ENCODE assay signal across 15 cellular contexts in the genomic region with DNA sequence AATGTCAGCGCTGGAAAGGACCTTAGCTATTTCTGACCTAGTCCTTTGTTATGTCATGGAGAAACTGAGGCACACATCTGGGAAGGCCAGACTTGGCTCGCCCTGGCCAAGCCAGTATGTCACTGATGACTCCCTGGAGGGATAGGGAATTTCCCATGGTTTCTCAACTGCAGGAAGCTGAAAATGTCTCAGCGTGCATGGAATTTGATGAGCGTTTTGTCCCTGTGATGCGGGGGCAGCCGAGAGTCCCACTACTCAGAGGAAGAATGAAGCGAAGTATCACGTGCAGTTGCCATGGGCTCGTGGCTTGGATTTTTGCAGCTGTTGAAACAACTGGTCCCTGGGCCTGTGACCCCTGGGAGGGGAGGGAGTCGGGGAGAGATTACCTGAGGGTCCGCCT. TPM values are rescaled to one million over a fixed set of nuclear protein-coding genes. Genes with fewer than 3 reads are reported as not detected.
A peak's percentile ranks its signal among the peaks of the same experiment; 100 is the strongest.
DNase-seq lines count a peak whose midpoint lies in the region; ATAC-seq and TF ChIP-seq lines count a peak whose summit lies in the region.
"Had no signal": no experiment of that assay in that cellular context is flagged by ENCODE, and none has a peak within 500 bp of the region (broad histone marks: within the 10 kb centered on the region; RNA-seq: fewer than 3 reads in every experiment).

No MANE protein-coding gene starts in this region.

- H3K4me1 ChIP-seq in SK-N-SH (ENCODE audit: control insufficient read depth in 1 of 2, insufficient read depth in 2 of 2, low read depth in 1 of 2, low read length in 1 of 2) = peaks cover 0 to 3% of the 10 kb centered on the region in 2 experiments; a peak in 1 of 4 replicates
- peaks cover 9% of the 10 kb centered on the region for H3K4me1 ChIP-seq in foreskin keratinocyte
- H3K4me1 ChIP-seq in transverse colon = no peaks in the 10 kb centered on the region

- H3K79me2 ChIP-seq in SK-N-SH (ENCODE audit: insufficient read depth) = peaks cover 17% of the 10 kb centered on the region

- DNase-seq in SK-N-SH (peak; percentile 21), amniotic stem cell (lab: John Stamatoyannopoulos, UW) (peak; percentile 7), foreskin keratinocyte (peak; percentile 42 to 71), stromal cell of bone marrow (ENCODE audit: low read depth) (peak; percentile 54), transverse colon (no peak)
- no peak for DNase-seq in activated CD8-positive, alpha-beta memory T cell treated with anti-CD3 and anti-CD28 coated beads, Interleukin-2, amount 50 U/mL, for 4 hours
- DNase-seq: 8988T; activated naive CD8-positive, alpha-beta T cell treated with anti-CD3 and anti-CD28 coated beads for 36 hours; left colon; MG63; NK-92 treated with Interleukin-12 subunit alpha and Interleukin-12 subunit beta, amount 100 ng/mL, for 24 hours had no signal

- H3K9me2 ChIP-seq in SK-N-SH = no peaks in the 10 kb centered on the region

- 61% methylated on average over 11 of the region's 11 CpGs for WGBS in SK-N-SH (ENCODE audit: low lambda C conversion rate)
- WGBS in transverse colon (ENCODE audit: low coverage in 1 of 2), 2 donors = 68 to 100% methylated on average over 2 to 11 of the region's 11 CpGs

- H3K27me3 ChIP-seq in SK-N-SH (ENCODE audit: insufficient read depth) = no peaks in the 10 kb centered on the region
- no peaks in the 10 kb centered on the region for H3K27me3 ChIP-seq in foreskin keratinocyte
- no peaks in the 10 kb centered on the region for H3K27me3 ChIP-seq in transverse colon
- H3K27me3 ChIP-seq: MG63 had no signal

- no peak for TF ChIP-seq RAD21 in SK-N-SH (IDR thresholded peaks at IDR 0.05; ENCODE audit: low read length)

- no peak overlapping the region for H2AFZ ChIP-seq in SK-N-SH (ENCODE audit: low read depth)

- no peak for TF ChIP-seq EP300 in SK-N-SH (IDR thresholded peaks at IDR 0.05; ENCODE audit: borderline replicate concordance in 1 of 2, low read depth in 1 of 2, low read length in 1 of 2)
- no peak for TF ChIP-seq EP300 in transverse colon (IDR thresholded peaks at IDR 0.05; ENCODE audit: low read depth)

- no peaks in the 10 kb centered on the region; the same call in 1 of the 2 replicates for H4K20me1 ChIP-seq in SK-N-SH (ENCODE audit: insufficient read depth)

- in situ Hi-C loops in transverse colon (cut with MboI; ENCODE audit: low pct_ligation_motif_present in 1 of 4, low pct_unique_long_range_greater_than_20kb in 1 of 4, low sequenced_read_pairs in 3 of 4) = no loop called here

- intact Hi-C loops in transverse colon (cut with DNase I; ENCODE audit: low total_unique reads) = no loop called here

- ATAC-seq in SK-N-SH treated with all-trans-retinoic acid at 6 μM for 48 hours (no peak; the same call in 2 of the 3 replicates), foreskin keratinocyte (peak; percentile 55), HG03442 (IDR thresholded peaks at IDR 0.05; ENCODE audit: unreplicated experiment) (no peak)
- ATAC-seq: left colon; naive thymus-derived CD8-positive, alpha-beta T cell had no signal

- H3K9ac ChIP-seq in SK-N-SH = no peak overlapping the region

- H3F3A ChIP-seq in SK-N-SH (replicated peaks; ENCODE audit: insufficient read depth) = no peaks in the 10 kb centered on the region

- TF ChIP-seq CTCF in SK-N-SH (IDR thresholded peaks at IDR 0.05) (no peak), foreskin keratinocyte (conservative IDR thresholded peaks at IDR 0.05) (no peak), transverse colon (IDR thresholded peaks at IDR 0.05) (no peak)

- TF ChIP-seq POLR2A in transverse colon (IDR thresholded peaks at IDR 0.05) = no peak

- no peak overlapping the region for H3K4me3 ChIP-seq in SK-N-SH (ENCODE audit: low read depth in 2 of 2, low read length in 1 of 2)
- no peak overlapping the region for H3K4me3 ChIP-seq in transverse colon
- H3K4me3 ChIP-seq: MG63, thoracic aorta had no signal

- POLR2A ChIA-PET in SK-N-SH (lab: Yijun Ruan, JAX) = interaction anchor here (0.6 kb wide), 1 partner anchor 1502 kb away, joined by 3 read pairs; no protein-coding TSS in a partner anchor

- CTCF ChIA-PET in SK-N-SH (lab: Yijun Ruan, JAX) = interaction anchor here (0.7 to 1.2 kb wide), 3 partner anchors 68 to 128 kb away, joined by 3 to 4 read pairs (median 3); no protein-coding TSS in a partner anchor

- no peak overlapping the region for H3K4me2 ChIP-seq in SK-N-SH

- H3K9me3 ChIP-seq in SK-N-SH (no peaks in the 10 kb centered on the region), transverse colon (no peaks in the 10 kb centered on the region)
- H3K9me3 ChIP-seq: MG63, thoracic aorta had no signal

- H3K27ac ChIP-seq in SK-N-SH (ENCODE audit: low read depth in 2 of 2, low read length in 1 of 2) (0 out of 4 replicates have a peak overlapping the region, but pooled peaks of 1 of the 2 experiments have one; percentile 10), foreskin keratinocyte (peak overlapping the region; percentile 45), transverse colon (no peak overlapping the region)
- H3K27ac ChIP-seq: thoracic aorta had no signal

- H3K36me3 ChIP-seq in SK-N-SH (replicated peaks in 1 of 2; ENCODE audit: control insufficient read depth in 1 of 2, insufficient read depth in 2 of 2, low read length in 1 of 2) = peaks cover 0 to 4% of the 10 kb centered on the region in 2 experiments
- peaks cover 0 to 8% (median 0%) of the 10 kb centered on the region in 4 donors for H3K36me3 ChIP-seq in transverse colon
- H3K36me3 ChIP-seq: MG63, thoracic aorta had no signal

TF ChIP-seq in SK-N-SH, 30 proteins besides CTCF, POLR2A, EP300 and RAD21 (continues in another document):
- TF ChIP-seq FOSL2 (IDR thresholded peaks at IDR 0.05; ENCODE audit: borderline replicate concordance, low read depth) (no peak), GATA2 (CRISPR knock-in tag; IDR thresholded peaks at IDR 0.05) (no peak), TAF1 (IDR thresholded peaks at IDR 0.05; ENCODE audit: borderline replicate concordance, low read depth, low read length) (no peak), SIN3A (IDR thresholded peaks at IDR 0.05; ENCODE audit: borderline replicate concordance, low read depth, low read length) (no peak), USF1 (IDR thresholded peaks at IDR 0.05; ENCODE audit: borderline replicate concordance, low read depth) (no peak), FOXJ3 (CRISPR knock-in tag; IDR thresholded peaks at IDR 0.05) (no peak), FOXM1 (IDR thresholded peaks at IDR 0.05; ENCODE audit: low read depth) (no peak), RCOR1 (IDR thresholded peaks at IDR 0.05; ENCODE audit: low read length) (no peak), POLR2AphosphoS5 (IDR thresholded peaks at IDR 0.05; ENCODE audit: low read depth, low read length) (no peak), NRF1 (IDR thresholded peaks at IDR 0.05; ENCODE audit: low read depth, low read length) (no peak), RXRA (IDR thresholded peaks at IDR 0.05; ENCODE audit: borderline replicate concordance, low read depth) (no peak)

TF ChIP-seq in SK-N-SH treated with all-trans-retinoic acid at 6 μM for 48 hours, 23 proteins besides CTCF, POLR2A, EP300 and RAD21 (continues in another document):
- no peak for TF ChIP-seq ZFP30 (CRISPR knock-in tag; IDR thresholded peaks at IDR 0.05)
- no peak for TF ChIP-seq SNAI2 (CRISPR knock-in tag; IDR thresholded peaks at IDR 0.05)
- TF ChIP-seq, protein P1, sequence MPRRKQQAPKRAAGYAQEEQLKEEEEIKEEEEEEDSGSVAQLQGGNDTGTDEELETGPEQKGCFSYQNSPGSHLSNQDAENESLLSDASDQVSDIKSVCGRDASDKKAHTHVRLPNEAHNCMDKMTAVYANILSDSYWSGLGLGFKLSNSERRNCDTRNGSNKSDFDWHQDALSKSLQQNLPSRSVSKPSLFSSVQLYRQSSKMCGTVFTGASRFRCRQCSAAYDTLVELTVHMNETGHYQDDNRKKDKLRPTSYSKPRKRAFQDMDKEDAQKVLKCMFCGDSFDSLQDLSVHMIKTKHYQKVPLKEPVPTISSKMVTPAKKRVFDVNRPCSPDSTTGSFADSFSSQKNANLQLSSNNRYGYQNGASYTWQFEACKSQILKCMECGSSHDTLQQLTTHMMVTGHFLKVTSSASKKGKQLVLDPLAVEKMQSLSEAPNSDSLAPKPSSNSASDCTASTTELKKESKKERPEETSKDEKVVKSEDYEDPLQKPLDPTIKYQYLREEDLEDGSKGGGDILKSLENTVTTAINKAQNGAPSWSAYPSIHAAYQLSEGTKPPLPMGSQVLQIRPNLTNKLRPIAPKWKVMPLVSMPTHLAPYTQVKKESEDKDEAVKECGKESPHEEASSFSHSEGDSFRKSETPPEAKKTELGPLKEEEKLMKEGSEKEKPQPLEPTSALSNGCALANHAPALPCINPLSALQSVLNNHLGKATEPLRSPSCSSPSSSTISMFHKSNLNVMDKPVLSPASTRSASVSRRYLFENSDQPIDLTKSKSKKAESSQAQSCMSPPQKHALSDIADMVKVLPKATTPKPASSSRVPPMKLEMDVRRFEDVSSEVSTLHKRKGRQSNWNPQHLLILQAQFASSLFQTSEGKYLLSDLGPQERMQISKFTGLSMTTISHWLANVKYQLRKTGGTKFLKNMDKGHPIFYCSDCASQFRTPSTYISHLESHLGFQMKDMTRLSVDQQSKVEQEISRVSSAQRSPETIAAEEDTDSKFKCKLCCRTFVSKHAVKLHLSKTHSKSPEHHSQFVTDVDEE (CRISPR knock-in tag; IDR thresholded peaks at IDR 0.05) = no peak
- TF ChIP-seq, protein P2, sequence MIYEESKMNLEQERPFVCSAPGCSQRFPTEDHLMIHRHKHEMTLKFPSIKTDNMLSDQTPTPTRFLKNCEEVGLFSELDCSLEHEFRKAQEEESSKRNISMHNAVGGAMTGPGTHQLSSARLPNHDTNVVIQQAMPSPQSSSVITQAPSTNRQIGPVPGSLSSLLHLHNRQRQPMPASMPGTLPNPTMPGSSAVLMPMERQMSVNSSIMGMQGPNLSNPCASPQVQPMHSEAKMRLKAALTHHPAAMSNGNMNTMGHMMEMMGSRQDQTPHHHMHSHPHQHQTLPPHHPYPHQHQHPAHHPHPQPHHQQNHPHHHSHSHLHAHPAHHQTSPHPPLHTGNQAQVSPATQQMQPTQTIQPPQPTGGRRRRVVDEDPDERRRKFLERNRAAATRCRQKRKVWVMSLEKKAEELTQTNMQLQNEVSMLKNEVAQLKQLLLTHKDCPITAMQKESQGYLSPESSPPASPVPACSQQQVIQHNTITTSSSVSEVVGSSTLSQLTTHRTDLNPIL (CRISPR knock-in tag; IDR thresholded peaks at IDR 0.05; ENCODE audit: low read depth) = no peak

RNA-seq across cellular contexts. Expression of gene CLIP2, which starts 44.8 kb away (rescaled TPM):
- polyA plus RNA-seq in SK-N-SH (2012; rRNA removed) = 9.6 and 14.3 TPM in 2 replicates
- 8.6 and 11.9 TPM in 2 replicates for polyA plus RNA-seq in SK-N-SH (2012; cell fraction: cytosol; rRNA removed)
- 19.0 and 26.1 TPM in 2 replicates for polyA plus RNA-seq in SK-N-SH (2012; cell fraction: nucleus; rRNA removed)
- 11.9 and 12.7 TPM in 2 replicates for total RNA-seq in foreskin keratinocyte
- polyA plus RNA-seq in foreskin keratinocyte = 5.4 and 5.7 TPM in 2 replicates
- 100 to 1,000 TPM in 3 of 4 donors, 10 to 100 TPM in 1; 84.5 to 157 (median 111) TPM for total RNA-seq in transverse colon

Comparison
In these comparisons a context has a peak if more than half of its experiments do, and no peak if none do; other contexts are left out.
1. DNase-seq: peak in SK-N-SH (single experiment), amniotic stem cell (single experiment), foreskin keratinocyte (2 of 2) and stromal cell of bone marrow (single experiment); none in transverse colon (single experiment) and activated CD8-positive, alpha-beta memory T cell treated with anti-CD3 and anti-CD28 coated beads, Interleukin-2, amount 50 U/mL, for 4 hours (single experiment).